Comparison of ENCODE assay signal across 17 cellular contexts in the genomic region with DNA sequence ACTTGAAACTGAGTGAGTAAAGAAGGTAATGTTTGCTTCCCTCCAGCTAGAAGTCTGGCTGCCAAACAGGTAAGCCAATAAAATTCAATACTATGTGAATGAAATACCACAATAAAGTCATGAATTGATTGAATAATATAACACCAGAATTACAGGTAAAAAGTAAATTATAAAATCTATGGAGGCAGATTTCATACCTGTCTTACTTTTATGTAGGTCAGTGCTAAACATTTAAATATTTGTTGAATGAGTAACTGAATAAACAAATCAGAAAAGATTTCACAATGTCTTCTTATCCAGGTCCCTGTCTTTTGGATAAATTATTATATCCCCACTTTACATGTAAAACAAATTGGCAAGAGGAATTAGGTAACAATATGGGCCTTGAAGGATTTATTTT.
DNase-seq lines count a peak whose midpoint lies in the region; ATAC-seq and TF ChIP-seq lines count a peak whose summit lies in the region.
"Had no signal": no experiment of that assay in that cellular context is flagged by ENCODE, and none has a peak within 500 bp of the region (broad histone marks: within the 10 kb centered on the region; RNA-seq: fewer than 3 reads in every experiment).

No MANE protein-coding gene starts in this region.

- ATAC-seq in sciatic nerve (no peak), HG02759 (IDR thresholded peaks at IDR 0.05; ENCODE audit: unreplicated experiment) (no peak)
- ATAC-seq: CD8-positive, alpha-beta T cell; Panc1; SK-N-SH treated with all-trans-retinoic acid at 6 μM for 48 hours had no signal

- no peak for TF ChIP-seq CTCF in cardiac muscle cell (IDR thresholded peaks at IDR 0.05; ENCODE audit: low read depth, low read length)

- no peak overlapping the region for H3K4me3 ChIP-seq in cardiac muscle cell
- H3K4me3 ChIP-seq: BLaER1 had no signal

- no peaks in the 10 kb centered on the region for H3K27me3 ChIP-seq in cardiac muscle cell
- H3K27me3 ChIP-seq: BLaER1 had no signal

- intact Hi-C loops in cardiac septum (cut with DNase I), result no loop called here
- intact Hi-C loops in sciatic nerve (cut with DNase I), result no loop called here

- H3K27ac ChIP-seq in cardiac muscle cell, result peak overlapping the region; percentile 89
- H3K27ac ChIP-seq: BLaER1 had no signal

- peaks cover 62% of the 10 kb centered on the region for H3K4me1 ChIP-seq in cardiac muscle cell (ENCODE audit: low read depth)
- H3K4me1 ChIP-seq: BLaER1 had no signal

- no peaks in the 10 kb centered on the region for H3K9me3 ChIP-seq in cardiac muscle cell (ENCODE audit: low read depth)

- no peaks in the 10 kb centered on the region for H3K36me3 ChIP-seq in cardiac muscle cell

- DNase-seq in cardiac muscle cell (ENCODE audit: low read depth in 1 of 2, low spot score in 1 of 2), result no peak
- no peak for DNase-seq in cardiac septum (ENCODE audit: low spot score)
- DNase-seq in amniotic epithelial cell (ENCODE audit: low read depth), result peak; percentile 25
- peak; percentile 8 for DNase-seq in kidney tubule cell (ENCODE audit: low spot score)
- peak; percentile 57 for DNase-seq in renal cortical epithelial cell (ENCODE audit: low read depth)
- no peak for DNase-seq in NOMO-1 treated with dmso at 0.1 percent for 144 hours (lab: John Stamatoyannopoulos, UW; ENCODE audit: unreplicated experiment)
- DNase-seq in sciatic nerve (ENCODE audit: low spot score), result no peak
- DNase-seq: CD8-positive, alpha-beta T cell; H7; NCI-H1930; NCI-H2171; NCI-H446; Right ventricle myocardium superior had no signal

Comparison
In these comparisons a context has a peak if more than half of its experiments do, and no peak if none do; other contexts are left out.
1. DNase-seq: peak in amniotic epithelial cell (single experiment), kidney tubule cell (single experiment) and renal cortical epithelial cell (single experiment); none in cardiac muscle cell (0 of 2), cardiac septum (single experiment), NOMO-1 treated with dmso at 0.1 percent for 144 hours (single experiment) and sciatic nerve (single experiment).